ENCODE assay signal across 11 cellular contexts in the genomic region with DNA sequence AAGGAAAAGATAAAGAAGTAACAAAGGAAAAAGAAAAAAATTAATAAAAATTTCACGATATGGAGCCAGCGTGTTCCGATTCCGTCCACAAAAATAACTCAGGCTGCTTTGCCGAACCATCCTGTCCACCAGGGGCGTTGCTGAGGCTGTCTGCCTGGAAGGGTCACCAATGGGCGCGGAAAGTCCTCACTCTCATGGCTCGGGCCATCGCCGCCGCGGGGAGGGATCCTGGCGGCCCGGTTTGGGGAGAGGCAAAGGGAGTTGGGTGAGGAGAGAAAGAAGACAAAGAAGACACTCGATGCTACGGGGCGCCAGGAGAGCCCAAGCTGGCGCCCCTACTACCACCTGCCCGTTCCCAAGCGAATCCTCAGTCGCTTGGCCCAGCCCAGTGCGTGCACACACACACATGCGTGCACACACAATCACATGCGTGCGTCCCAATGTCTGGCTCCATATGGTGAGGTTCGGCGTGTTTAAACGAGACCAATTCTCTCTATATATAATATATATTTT. TPM values are rescaled to one million over a fixed set of nuclear protein-coding genes. Genes with fewer than 3 reads are reported as not detected.
DNase-seq lines count a peak whose midpoint lies in the region; ATAC-seq and TF ChIP-seq lines count a peak whose summit lies in the region.
"Had no signal": no experiment of that assay in that cellular context is flagged by ENCODE, and none has a peak within 500 bp of the region (broad histone marks: within the 10 kb centered on the region; RNA-seq: fewer than 3 reads in every experiment).

No MANE protein-coding gene starts in this region.

- H3K36me3 ChIP-seq in cardiac muscle cell (peaks cover 61% of the 10 kb centered on the region), iPS-20b (ENCODE audit: insufficient read depth, low read depth, low read length) (peaks cover 74% of the 10 kb centered on the region), upper lobe of right lung (peaks cover 81% of the 10 kb centered on the region)

- peaks cover 86% of the 10 kb centered on the region for H3K4me1 Mint-ChIP-seq in activated T-helper 1 cell treated with anti-CD3 and anti-CD28 coated beads, Interleukin-12 subunit alpha, Interleukin-12 subunit beta, Interleukin-2, Interleukin-4 antibody, amounts not matched to agents 30 ng/mL and 10 ng/mL and 1 ng/mL, durations not matched to agents 14 hours and 24 hours and 36 hours (ENCODE audit: low read depth)

- no peak for ATAC-seq in left ventricle myocardium superior
- no peak for ATAC-seq in upper lobe of right lung
- ATAC-seq in HG03565 (IDR thresholded peaks at IDR 0.05; ENCODE audit: unreplicated experiment), result no peak

- H3K27ac ChIP-seq in cardiac muscle cell (peak overlapping the region; percentile 90), iPS-20b (ENCODE audit: low read length) (peak overlapping the region; percentile 23), upper lobe of right lung (no peak overlapping the region)

- H3K4me3 Mint-ChIP-seq in activated T-helper 1 cell treated with anti-CD3 and anti-CD28 coated beads, Interleukin-12 subunit alpha, Interleukin-12 subunit beta, Interleukin-2, Interleukin-4 antibody, amounts not matched to agents 30 ng/mL and 10 ng/mL and 1 ng/mL, durations not matched to agents 14 hours and 24 hours and 36 hours, result peak overlapping the region; percentile 80

- H3K27me3 Mint-ChIP-seq in activated T-helper 1 cell treated with anti-CD3 and anti-CD28 coated beads, Interleukin-12 subunit alpha, Interleukin-12 subunit beta, Interleukin-2, Interleukin-4 antibody, amounts not matched to agents 30 ng/mL and 10 ng/mL and 1 ng/mL, durations not matched to agents 14 hours and 24 hours and 36 hours (ENCODE audit: insufficient read depth), result no peaks in the 10 kb centered on the region

- no peak overlapping the region for H3K9ac ChIP-seq in iPS-20b (ENCODE audit: low read depth, low read length)

- H3K27me3 ChIP-seq in cardiac muscle cell, result no peaks in the 10 kb centered on the region
- H3K27me3 ChIP-seq in iPS-20b (ENCODE audit: insufficient read depth, low read length), result no peaks in the 10 kb centered on the region
- no peaks in the 10 kb centered on the region for H3K27me3 ChIP-seq in upper lobe of right lung

- no peak for TF ChIP-seq CTCF in cardiac muscle cell (IDR thresholded peaks at IDR 0.05; ENCODE audit: low read depth, low read length)
- no peak for TF ChIP-seq CTCF in upper lobe of right lung (IDR thresholded peaks at IDR 0.05)

- peak overlapping the region; percentile 88 for H3K27ac Mint-ChIP-seq in activated T-helper 1 cell treated with anti-CD3 and anti-CD28 coated beads, Interleukin-12 subunit alpha, Interleukin-12 subunit beta, Interleukin-2, Interleukin-4 antibody, amounts not matched to agents 30 ng/mL and 10 ng/mL and 1 ng/mL, durations not matched to agents 14 hours and 24 hours and 36 hours

- no peaks in the 10 kb centered on the region for H3K9me3 Mint-ChIP-seq in activated T-helper 1 cell treated with anti-CD3 and anti-CD28 coated beads, Interleukin-12 subunit alpha, Interleukin-12 subunit beta, Interleukin-2, Interleukin-4 antibody, amounts not matched to agents 30 ng/mL and 10 ng/mL and 1 ng/mL, durations not matched to agents 14 hours and 24 hours and 36 hours

- H3K9me3 ChIP-seq in cardiac muscle cell (ENCODE audit: low read depth) (no peaks in the 10 kb centered on the region), iPS-20b (ENCODE audit: insufficient read depth, low read depth, low read length) (no peaks in the 10 kb centered on the region), upper lobe of right lung (no peaks in the 10 kb centered on the region)

- DNase-seq in cardiac muscle cell (ENCODE audit: low read depth in 1 of 2, low spot score in 1 of 2) (no peak), left ventricle myocardium superior (no peak), upper lobe of right lung (peak; percentile 60), NCI-H1930 (lab: John Stamatoyannopoulos, UW) (no peak)
- no peak for DNase-seq in activated T-helper 1 cell treated with anti-CD3 and anti-CD28 coated beads, Interleukin-12 subunit alpha, Interleukin-12 subunit beta, Interleukin-2, Interleukin-4 antibody, amounts not matched to agents 30 ng/mL and 10 ng/mL and 1 ng/mL, durations not matched to agents 14 hours and 24 hours and 36 hours (ENCODE audit: low spot score)
- DNase-seq in stimulated activated CD4-positive, alpha-beta T cell treated with anti-CD3 and anti-CD28 coated beads, Interleukin-2, amount 100 ng/mL, for 24 hours, result no peak
- DNase-seq: SHP77 treated with DMSO at 0.1 percent for 48 hours; stimulated activated CD4-positive, alpha-beta T cell treated with anti-CD3 and anti-CD28 coated beads, Interleukin-12 subunit alpha, Interleukin-12 subunit beta, amount 100 ng/mL, for 4 hours had no signal

- peaks cover 40% of the 10 kb centered on the region for H3K4me1 ChIP-seq in cardiac muscle cell (ENCODE audit: low read depth)
- H3K4me1 ChIP-seq in iPS-20b (ENCODE audit: insufficient read depth, low read length), result peaks cover 39% of the 10 kb centered on the region; the same call in 1 of the 2 replicates
- peaks cover 13% of the 10 kb centered on the region for H3K4me1 ChIP-seq in upper lobe of right lung

- H3K36me3 Mint-ChIP-seq in activated T-helper 1 cell treated with anti-CD3 and anti-CD28 coated beads, Interleukin-12 subunit alpha, Interleukin-12 subunit beta, Interleukin-2, Interleukin-4 antibody, amounts not matched to agents 30 ng/mL and 10 ng/mL and 1 ng/mL, durations not matched to agents 14 hours and 24 hours and 36 hours (ENCODE audit: low read depth), result peaks cover 75% of the 10 kb centered on the region

- intact Hi-C loops in left ventricle myocardium superior (cut with micrococcal nuclease) (no loop called here), upper lobe of right lung (cut with DNase I) (no loop called here)
- intact Hi-C loops in activated T-helper 1 cell treated with anti-CD3 and anti-CD28 coated beads, Interleukin-12 subunit alpha, Interleukin-12 subunit beta, Interleukin-2, Interleukin-4 antibody, amounts not matched to agents 30 ng/mL and 10 ng/mL and 1 ng/mL, durations not matched to agents 14 hours and 24 hours and 36 hours (cut with micrococcal nuclease), result no loop called here

- no peak overlapping the region for H3K4me3 ChIP-seq in cardiac muscle cell
- H3K4me3 ChIP-seq in iPS-20b (ENCODE audit: low read length), result no peak overlapping the region
- H3K4me3 ChIP-seq in upper lobe of right lung, result no peak overlapping the region

RNA-seq across cellular contexts. Expression of a gene that starts 5.6 kb away (rescaled TPM):
- total RNA-seq in cardiac muscle cell (246 and 281 TPM in 2 replicates), left ventricle myocardium superior (175 TPM), upper lobe of right lung (2.0 TPM)
- polyA plus RNA-seq in cardiac muscle cell, result 244 and 260 TPM in 2 replicates
- total RNA-seq in activated T-helper 1 cell treated with anti-CD3 and anti-CD28 coated beads, Interleukin-12 subunit alpha, Interleukin-12 subunit beta, Interleukin-2, Interleukin-4 antibody, amounts not matched to agents 30 ng/mL and 10 ng/mL and 1 ng/mL, durations not matched to agents 14 hours and 24 hours and 36 hours, result 2.7 and 4.8 TPM in 2 replicates
- total RNA-seq: Daoy had no signal

RNA-seq across cellular contexts. Expression of a gene that starts 13.0 kb away (rescaled TPM):
- total RNA-seq in cardiac muscle cell, result 168 and 360 TPM in 2 replicates
- 143 and 233 TPM in 2 replicates for polyA plus RNA-seq in cardiac muscle cell
- total RNA-seq in left ventricle myocardium superior, result 191 TPM
- 518 and 538 TPM in 2 replicates for total RNA-seq in activated T-helper 1 cell treated with anti-CD3 and anti-CD28 coated beads, Interleukin-12 subunit alpha, Interleukin-12 subunit beta, Interleukin-2, Interleukin-4 antibody, amounts not matched to agents 30 ng/mL and 10 ng/mL and 1 ng/mL, durations not matched to agents 14 hours and 24 hours and 36 hours
- total RNA-seq in upper lobe of right lung, result 294 TPM

RNA-seq across cellular contexts. Expression of a gene that starts 21.4 kb away (rescaled TPM):
- total RNA-seq in cardiac muscle cell (29.5 and 60.8 TPM in 2 replicates), left ventricle myocardium superior (44.5 TPM), upper lobe of right lung (27.6 TPM)
- 60.8 and 64.0 TPM in 2 replicates for polyA plus RNA-seq in cardiac muscle cell
- total RNA-seq in activated T-helper 1 cell treated with anti-CD3 and anti-CD28 coated beads, Interleukin-12 subunit alpha, Interleukin-12 subunit beta, Interleukin-2, Interleukin-4 antibody, amounts not matched to agents 30 ng/mL and 10 ng/mL and 1 ng/mL, durations not matched to agents 14 hours and 24 hours and 36 hours, result 15.8 and 19.5 TPM in 2 replicates
- total RNA-seq: Daoy had no signal

RNA-seq across cellular contexts. Expression of a gene that starts 37.7 kb away (rescaled TPM):
- total RNA-seq in cardiac muscle cell (24.3 and 35.9 TPM in 2 replicates), left ventricle myocardium superior (8.6 TPM), upper lobe of right lung (28.9 TPM)
- polyA plus RNA-seq in cardiac muscle cell, result 16.1 and 31.1 TPM in 2 replicates
- 70.2 and 70.7 TPM in 2 replicates for total RNA-seq in activated T-helper 1 cell treated with anti-CD3 and anti-CD28 coated beads, Interleukin-12 subunit alpha, Interleukin-12 subunit beta, Interleukin-2, Interleukin-4 antibody, amounts not matched to agents 30 ng/mL and 10 ng/mL and 1 ng/mL, durations not matched to agents 14 hours and 24 hours and 36 hours

RNA-seq across cellular contexts. Expression of a gene that starts 42.4 kb away (rescaled TPM):
- total RNA-seq in cardiac muscle cell (1.2 and 1.4 TPM in 2 replicates), left ventricle myocardium superior (0.97 TPM), upper lobe of right lung (0.72 TPM)
- 0.65 and 1.3 TPM in 2 replicates for polyA plus RNA-seq in cardiac muscle cell
- total RNA-seq in activated T-helper 1 cell treated with anti-CD3 and anti-CD28 coated beads, Interleukin-12 subunit alpha, Interleukin-12 subunit beta, Interleukin-2, Interleukin-4 antibody, amounts not matched to agents 30 ng/mL and 10 ng/mL and 1 ng/mL, durations not matched to agents 14 hours and 24 hours and 36 hours, result 0.17 and 0.23 TPM in 2 replicates

Comparison
In these comparisons a context has a peak if more than half of its experiments do, and no peak if none do; other contexts are left out.
1. RNA of a gene that starts 5.6 kb away (total RNA-seq): 246 to 281 TPM in cardiac muscle cell and 175 TPM in left ventricle myocardium superior (single experiment); 2.7 to 4.8 TPM in activated T-helper 1 cell treated with anti-CD3 and anti-CD28 coated beads, Interleukin-12 subunit alpha, Interleukin-12 subunit beta, Interleukin-2, Interleukin-4 antibody, amounts not matched to agents 30 ng/mL and 10 ng/mL and 1 ng/mL, durations not matched to agents 14 hours and 24 hours and 36 hours and 2.0 TPM in upper lobe of right lung (single experiment); every median in the first group is over 10 times any median in the second.